In the genomic region with DNA sequence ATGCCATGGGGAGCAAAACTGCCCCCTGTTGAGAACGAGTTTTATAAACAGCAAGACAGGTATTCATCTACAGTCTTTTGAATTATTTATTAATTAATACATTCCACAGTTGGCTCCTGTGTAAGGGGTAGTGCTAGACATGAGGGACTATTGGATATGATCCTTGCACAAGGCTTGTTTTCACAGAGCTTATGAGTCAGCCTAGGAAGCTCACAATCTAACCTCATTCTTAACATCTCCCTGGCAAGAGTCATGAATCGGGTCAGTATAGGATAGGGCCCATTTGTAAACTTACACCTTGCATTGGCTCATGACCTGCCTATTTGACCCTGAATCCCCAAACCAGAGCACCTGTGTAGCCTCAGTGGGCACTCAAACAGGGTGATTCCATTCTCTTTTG, we compare ENCODE assay signal across 2 cellular contexts.
A peak's percentile ranks its signal among the peaks of the same experiment; 100 is the strongest.
TF ChIP-seq lines count a peak whose summit lies in the region.

No MANE protein-coding gene starts in this region.

TF ChIP-seq in endothelial cell of umbilical vein, 7 proteins besides CTCF, POLR2A, EP300 and RAD21 (continued from another document):
- TF ChIP-seq, protein P1, sequence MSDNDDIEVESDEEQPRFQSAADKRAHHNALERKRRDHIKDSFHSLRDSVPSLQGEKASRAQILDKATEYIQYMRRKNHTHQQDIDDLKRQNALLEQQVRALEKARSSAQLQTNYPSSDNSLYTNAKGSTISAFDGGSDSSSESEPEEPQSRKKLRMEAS (IDR thresholded peaks at IDR 0.05; ENCODE audit: insufficient read depth, insufficient read length): no peak
- TF ChIP-seq FOS (IDR thresholded peaks at IDR 0.05; ENCODE audit: borderline replicate concordance, insufficient read depth, low read length) (peak; percentile 27), GATA2 (IDR thresholded peaks at IDR 0.05; ENCODE audit: insufficient read depth, insufficient read length, low read depth, low read length) (no peak)

TF ChIP-seq in HepG2, 621 proteins besides CTCF, POLR2A, EP300 and RAD21 (continued from another document):
- TF ChIP-seq ZNF644 (CRISPR knock-in tag; IDR thresholded peaks at IDR 0.05; ENCODE audit: low read depth) (0 out of 2 replicates have a peak, but pooled peaks have one; percentile 23), ZBTB49 (CRISPR knock-in tag; IDR thresholded peaks at IDR 0.05; ENCODE audit: borderline replicate concordance) (no peak)
